In the genomic region with DNA sequence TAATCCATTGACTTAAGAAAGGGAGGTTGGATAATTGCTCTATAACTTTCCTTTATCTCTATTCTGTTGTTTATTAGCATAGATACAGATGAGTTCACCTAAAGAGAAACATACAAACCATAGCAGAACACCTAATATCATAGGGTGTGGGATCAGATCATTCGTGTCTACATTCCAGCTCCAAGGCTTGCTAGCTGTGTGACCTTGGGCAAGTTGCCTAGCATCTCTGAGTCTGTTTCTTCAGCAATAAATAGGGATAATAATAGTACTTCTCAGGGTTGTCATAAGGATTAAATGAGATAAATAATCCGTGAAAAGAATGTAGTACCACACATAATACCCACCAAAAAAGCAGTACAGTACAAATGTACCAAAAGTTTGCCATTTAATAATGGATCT, we compare ENCODE assay signal across 9 cellular contexts.
DNase-seq lines count a peak whose midpoint lies in the region; ATAC-seq, FAIRE-seq and TF ChIP-seq lines count a peak whose summit lies in the region.
"Had no signal": no experiment of that assay in that cellular context is flagged by ENCODE, and none has a peak within 500 bp of the region (broad histone marks: within the 10 kb centered on the region; RNA-seq: fewer than 3 reads in every experiment).

No MANE protein-coding gene starts in this region.

- DNase-seq in T-helper 1 cell (no peak), K562 (ENCODE audit: extremely low read depth in 1 of 4, low spot score in 3 of 4) (no peak), lower lobe of right lung (no peak), NCI-H1105 treated with DMSO at 0.1 percent for 48 hours (lab: John Stamatoyannopoulos, UW) (no peak), MV-4-11 (lab: John Stamatoyannopoulos, UW) (no peak)

- no peak overlapping the region for H3K27ac ChIP-seq in K562 (ENCODE audit: extremely low read depth, low read depth, low read length)
- peak overlapping the region; percentile 91 for H3K27ac ChIP-seq in lower lobe of right lung
- peak overlapping the region; percentile 74 for H3K27ac ChIP-seq in subcutaneous abdominal adipose tissue (ENCODE audit: low read depth, low read length)

- 0% methylated on average over 2 of the region's 2 CpGs for WGBS in K562 (ENCODE audit: insufficient coverage, low coverage, missing lambda C conversion rate)

- no peak for TF ChIP-seq RAD21 in K562 (CRISPR knock-in tag; conservative IDR thresholded peaks at IDR 0.05 in 1 of 2, IDR thresholded peaks at IDR 0.05 in 1 of 2)

- POLR2A ChIA-PET in K562 (lab: Yijun Ruan, JAX): no interaction called here

- no peaks in the 10 kb centered on the region for H3K27me3 Mint-ChIP-seq in T-helper 1 cell treated with Interleukin-12 subunit alpha and Interleukin-12 subunit beta and Interleukin-4 antibody, amounts not matched to agents 30 μg/mL and 1 μg/mL, for 36 hours (ENCODE audit: low read depth)

- H3K4me3 Mint-ChIP-seq in T-helper 1 cell treated with Interleukin-12 subunit alpha and Interleukin-12 subunit beta and Interleukin-4 antibody, amounts not matched to agents 30 μg/mL and 1 μg/mL, for 36 hours: peak overlapping the region; percentile 66

- H3K9me3 Mint-ChIP-seq in T-helper 1 cell treated with Interleukin-12 subunit alpha and Interleukin-12 subunit beta and Interleukin-4 antibody, amounts not matched to agents 30 μg/mL and 1 μg/mL, for 36 hours: no peaks in the 10 kb centered on the region

- no peaks in the 10 kb centered on the region for H3K79me2 ChIP-seq in K562 (ENCODE audit: control insufficient read depth, insufficient read depth, low read length)

- no peaks in the 10 kb centered on the region for H3K9me3 ChIP-seq in K562 (replicated peaks; ENCODE audit: control insufficient read depth, insufficient read depth, low read depth, low read length)
- H3K9me3 ChIP-seq in lower lobe of right lung: no peaks in the 10 kb centered on the region
- no peaks in the 10 kb centered on the region for H3K9me3 ChIP-seq in subcutaneous abdominal adipose tissue (ENCODE audit: control insufficient read depth in 5 of 5, low read length in 5 of 5)

- H3K36me3 ChIP-seq in K562 (ENCODE audit: control insufficient read depth, insufficient read depth, low read length) (no peaks in the 10 kb centered on the region), lower lobe of right lung (no peaks in the 10 kb centered on the region), subcutaneous abdominal adipose tissue (ENCODE audit: control insufficient read depth in 5 of 5, insufficient read depth in 5 of 5, low read length in 5 of 5) (no peaks in the 10 kb centered on the region)

- H3K27ac Mint-ChIP-seq in T-helper 1 cell treated with Interleukin-12 subunit alpha and Interleukin-12 subunit beta and Interleukin-4 antibody, amounts not matched to agents 30 μg/mL and 1 μg/mL, for 36 hours: peak overlapping the region; percentile 95

- H3K9ac ChIP-seq in K562 (ENCODE audit: insufficient read depth in 1 of 2, low read depth in 2 of 2, low read length in 2 of 2): no peak overlapping the region
- peak overlapping the region in 1 of 5 donors; percentile 7 for H3K9ac ChIP-seq in subcutaneous abdominal adipose tissue (ENCODE audit: low read length in 5 of 5)

- no peak for TF ChIP-seq EP300 in K562 (IDR thresholded peaks at IDR 0.05; ENCODE audit: low read length)

- FAIRE-seq in K562 (lab: Jason Lieb, UNC): no peak
- FAIRE-seq: A204.1 had no signal

- no peaks in the 10 kb centered on the region for H3K36me3 Mint-ChIP-seq in T-helper 1 cell treated with Interleukin-12 subunit alpha and Interleukin-12 subunit beta and Interleukin-4 antibody, amounts not matched to agents 30 μg/mL and 1 μg/mL, for 36 hours (ENCODE audit: low read depth)

- H3K4me3 ChIP-seq in K562 (no peak overlapping the region), lower lobe of right lung (no peak overlapping the region), subcutaneous abdominal adipose tissue (ENCODE audit: low read depth in 1 of 5, low read length in 5 of 5) (peak overlapping the region in 1 of 5 donors; percentile 15)

- H3K4me1 Mint-ChIP-seq in T-helper 1 cell treated with Interleukin-12 subunit alpha and Interleukin-12 subunit beta and Interleukin-4 antibody, amounts not matched to agents 30 μg/mL and 1 μg/mL, for 36 hours (ENCODE audit: low read depth): peaks cover 75% of the 10 kb centered on the region

- TF ChIP-seq CTCF in K562 (IDR thresholded peaks at IDR 0.05 in 2 of 3, conservative IDR thresholded peaks at IDR 0.05 in 1 of 3; ENCODE audit: insufficient read depth in 2 of 3, low read depth in 1 of 3, low read length in 3 of 3) (no peak), lower lobe of right lung (IDR thresholded peaks at IDR 0.05) (no peak)

- no peak overlapping the region for H3K4me2 ChIP-seq in K562 (ENCODE audit: insufficient read depth, low read length)

- ATAC-seq in K562 (no peak), lower lobe of right lung (no peak), HG03520 (IDR thresholded peaks at IDR 0.05; ENCODE audit: unreplicated experiment) (no peak)

- no peak overlapping the region for H2AFZ ChIP-seq in K562 (ENCODE audit: low read depth, low read length)

- H3K4me1 ChIP-seq in K562 (replicated peaks in 1 of 2; ENCODE audit: control insufficient read depth in 2 of 2, insufficient read depth in 2 of 2, low read length in 2 of 2) (peaks cover 10 to 14% of the 10 kb centered on the region in 2 experiments), lower lobe of right lung (peaks cover 54% of the 10 kb centered on the region), subcutaneous abdominal adipose tissue (ENCODE audit: control insufficient read depth in 5 of 5, insufficient read depth in 5 of 5, low read length in 5 of 5) (peaks cover 7 to 34% (median 26%) of the 10 kb centered on the region in 5 donors)

- H3K27me3 ChIP-seq in K562 (ENCODE audit: control insufficient read depth in 2 of 2, insufficient read depth in 2 of 2, low read length in 2 of 2): peaks cover 5 to 30% of the 10 kb centered on the region in 2 experiments; a peak in 3 of 5 replicates
- H3K27me3 ChIP-seq in lower lobe of right lung (ENCODE audit: low read depth): no peaks in the 10 kb centered on the region
- H3K27me3 ChIP-seq in subcutaneous abdominal adipose tissue (ENCODE audit: control insufficient read depth in 5 of 5, insufficient read depth in 4 of 5, low read length in 5 of 5): no peaks in the 10 kb centered on the region

- no peaks in the 10 kb centered on the region for H3K9me1 ChIP-seq in K562 (ENCODE audit: control insufficient read depth, insufficient read depth, low read length)

- TF ChIP-seq POLR2A in K562 (conservative IDR thresholded peaks at IDR 0.05): no peak

- H4K20me1 ChIP-seq in K562 (replicated peaks; ENCODE audit: control insufficient read depth, insufficient read depth, low read length): peaks cover 3% of the 10 kb centered on the region; the same call in 1 of the 2 replicates

- CTCF ChIA-PET in K562 (lab: Yijun Ruan, JAX; ENCODE audit: low intra/inter-chr PET ratio): interaction anchor here (1.8 kb wide), 1 partner anchor 131 kb away, joined by 7 read pairs; no protein-coding TSS in a partner anchor

- in situ Hi-C loops in K562 (cut with MboI): no loop called here

- BruUV-seq in K562 (replicated peaks; lab: Mats Ljungman, UMichigan): no TSS peak

- intact Hi-C loops in K562 (cut with micrococcal nuclease): no loop called here
- intact Hi-C loops in lower lobe of right lung (cut with DNase I): no loop called here

TF ChIP-seq in K562, 482 proteins besides CTCF, POLR2A, EP300 and RAD21:
- TF ChIP-seq RBM25 (IDR thresholded peaks at IDR 0.05; ENCODE audit: low read depth, low read length, severe bottlenecking) (peak; percentile 89), ZFP36 (IDR thresholded peaks at IDR 0.05; ENCODE audit: low read depth, low read length, partially characterized antibody) (peak; percentile 64), BCOR (IDR thresholded peaks at IDR 0.05) (peak; percentile 63), CCNT2 (IDR thresholded peaks at IDR 0.05; ENCODE audit: borderline replicate concordance, extremely low read depth, insufficient read length, low read depth, low read length) (no peak)
- TF ChIP-seq, protein P1, sequence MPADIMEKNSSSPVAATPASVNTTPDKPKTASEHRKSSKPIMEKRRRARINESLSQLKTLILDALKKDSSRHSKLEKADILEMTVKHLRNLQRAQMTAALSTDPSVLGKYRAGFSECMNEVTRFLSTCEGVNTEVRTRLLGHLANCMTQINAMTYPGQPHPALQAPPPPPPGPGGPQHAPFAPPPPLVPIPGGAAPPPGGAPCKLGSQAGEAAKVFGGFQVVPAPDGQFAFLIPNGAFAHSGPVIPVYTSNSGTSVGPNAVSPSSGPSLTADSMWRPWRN (IDR thresholded peaks at IDR 0.05; ENCODE audit: low read depth): no peak
